20 cellular contexts compared by ENCODE assay signal in the genomic region with DNA sequence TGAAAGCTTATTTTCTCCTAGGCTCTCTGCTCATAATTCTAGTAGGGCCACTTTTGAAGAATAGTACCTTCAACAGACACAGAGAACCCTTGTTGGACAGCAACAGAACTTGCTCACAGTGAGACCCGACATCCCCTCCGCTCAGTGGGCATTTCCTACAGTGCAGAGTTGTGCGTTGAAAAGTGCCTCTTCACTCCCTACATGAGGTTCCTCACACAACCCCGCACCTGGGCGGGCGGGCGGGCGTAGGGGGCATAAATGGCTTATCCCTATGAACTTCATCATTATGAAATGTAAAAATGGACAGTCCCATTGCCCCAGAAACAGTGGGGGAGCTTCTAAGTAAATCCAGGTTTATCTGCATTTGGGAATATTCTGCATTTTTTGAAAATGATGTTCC.
"Had no signal": no experiment of that assay in that cellular context is flagged by ENCODE, and none has a peak within 500 bp of the region (broad histone marks: within the 10 kb centered on the region; RNA-seq: fewer than 3 reads in every experiment).

No MANE protein-coding gene starts in this region.

- H3K9me3 ChIP-seq: heart left ventricle, ovary, right atrium auricular region, sigmoid colon, stomach, thoracic aorta, transverse colon had no signal

- H3K4me1 Mint-ChIP-seq: mesothelial cell of epicardium, neural progenitor cell had no signal

- H3K4me2 ChIP-seq: neural progenitor cell had no signal

- H3K4me3 ChIP-seq: heart left ventricle, neural progenitor cell, ovary, right atrium auricular region, sigmoid colon, skin epidermis, stomach, thoracic aorta, transverse colon had no signal

- ATAC-seq: esophagus mucosa, heart left ventricle, natural killer cell had no signal

- DNase-seq: effector memory CD4-positive, alpha-beta T cell; heart left ventricle; hypothalamus; natural killer cell; nucleus accumbens; ovary; sigmoid colon; stimulated activated CD4-positive, alpha-beta T cell treated with anti-CD3 and anti-CD28 coated beads, Interleukin-12 subunit alpha, Interleukin-12 subunit beta, amount 100 ng/mL, for 4 hours; stimulated activated naive CD4-positive, alpha-beta T cell; stomach; substantia nigra; transverse colon had no signal

- H3K27ac ChIP-seq: heart left ventricle, neural progenitor cell, ovary, right atrium auricular region, sigmoid colon, skin epidermis, stomach, thoracic aorta, transverse colon had no signal

- H3K9me3 Mint-ChIP-seq: natural killer cell, neural progenitor cell had no signal

- H3K27ac Mint-ChIP-seq: mesothelial cell of epicardium, natural killer cell, neural progenitor cell had no signal

- H2AFZ ChIP-seq: neural progenitor cell had no signal

- H3K27me3 ChIP-seq: heart left ventricle, neural progenitor cell, ovary, right atrium auricular region, sigmoid colon, stomach, transverse colon had no signal

- H3K9ac ChIP-seq: neural progenitor cell had no signal

- H3K36me3 ChIP-seq: heart left ventricle, neural progenitor cell, ovary, right atrium auricular region, sigmoid colon, thoracic aorta, transverse colon had no signal

- FAIRE-seq: endometrium, frontal cortex had no signal

- H3K4me3 Mint-ChIP-seq: mesothelial cell of epicardium, natural killer cell, neural progenitor cell had no signal

- H3K4me1 ChIP-seq: heart left ventricle, right atrium auricular region, sigmoid colon, stomach, transverse colon had no signal

- H3K36me3 Mint-ChIP-seq: natural killer cell, neural progenitor cell had no signal
